Comparison of ENCODE assay signal across 8 cellular contexts in the genomic region with DNA sequence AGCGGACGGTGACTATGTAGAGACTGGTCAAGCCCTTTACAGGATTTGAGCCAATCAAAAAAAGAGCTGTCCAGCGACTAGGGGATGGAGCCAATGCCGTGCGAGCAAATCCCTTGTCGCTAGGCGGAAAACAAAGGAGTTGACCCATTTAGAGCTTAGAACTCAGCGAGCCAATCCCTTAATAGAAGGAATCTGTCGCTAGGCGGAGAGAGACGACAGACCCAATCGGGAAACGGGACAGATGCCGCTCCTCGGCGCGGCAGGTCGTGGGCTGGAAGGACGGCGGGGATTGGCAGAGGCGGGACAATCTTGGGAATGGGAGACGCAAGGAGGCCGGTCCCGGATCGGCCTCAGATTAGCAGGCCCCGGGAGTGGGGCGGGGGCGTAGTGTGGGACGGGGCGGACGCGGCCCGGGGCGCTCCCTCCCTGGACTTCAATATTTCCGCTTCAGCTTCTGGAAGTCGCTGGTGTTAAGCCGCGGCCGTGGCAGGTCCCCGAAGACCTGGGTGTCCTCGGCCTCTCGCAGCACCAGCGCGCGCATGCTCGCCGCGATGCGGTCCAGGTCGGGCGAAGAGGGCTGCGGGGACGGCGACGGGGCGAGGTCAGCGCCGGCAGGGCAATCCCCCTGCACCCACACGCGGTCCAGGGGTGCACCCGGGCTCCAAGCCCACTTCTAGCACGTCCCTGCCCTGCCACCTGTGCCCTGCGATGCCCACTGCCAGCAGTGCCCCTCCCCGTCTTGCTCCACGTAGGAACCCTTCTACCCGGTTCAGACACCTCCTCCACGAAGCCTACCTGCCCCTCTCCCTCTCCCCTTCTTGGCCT. TPM values are rescaled to one million over a fixed set of nuclear protein-coding genes. Genes with fewer than 3 reads are reported as not detected.
DNase-seq lines count a peak whose midpoint lies in the region; ATAC-seq and TF ChIP-seq lines count a peak whose summit lies in the region.

No MANE protein-coding gene starts in this region.

- no peaks in the 10 kb centered on the region for H3K27me3 ChIP-seq in spleen (replicated peaks in 1 of 7)

- H3K36me3 Mint-ChIP-seq in central memory CD8-positive, alpha-beta T cell (ENCODE audit: insufficient read depth): peaks cover 23% of the 10 kb centered on the region

- peak in 2 of 3 donors; percentile 21 to 57 for TF ChIP-seq POLR2A in spleen (IDR thresholded peaks at IDR 0.05)

- peaks cover 40% of the 10 kb centered on the region for H3K4me1 Mint-ChIP-seq in central memory CD8-positive, alpha-beta T cell

- peak overlapping the region; percentile 90 to 98 (median 95) for H3K27ac ChIP-seq in spleen

- no peaks in the 10 kb centered on the region for H3K9me3 Mint-ChIP-seq in central memory CD8-positive, alpha-beta T cell

- no peaks in the 10 kb centered on the region for H3K27me3 Mint-ChIP-seq in central memory CD8-positive, alpha-beta T cell

- intact Hi-C loops in spleen (cut with DNase I; ENCODE audit: low total_unique reads): no loop called here

- no peak overlapping the region for H3K4me3 Mint-ChIP-seq in central memory CD8-positive, alpha-beta T cell

- 0 to 3% (median 1%) methylated on average over 25 to 67 of the region's 67 CpGs for WGBS in spleen, 5 donors

- DNase-seq in AG09319 (ENCODE audit: extremely low read depth, low read depth) (peak; percentile 100), NCI-H345 treated with DMSO at 0.1 percent for 48 hours (lab: John Stamatoyannopoulos, UW; ENCODE audit: unreplicated experiment) (peak; percentile 96), iris pigment epithelial cell (ENCODE audit: low read depth) (peak; percentile 100), spleen (peak; percentile 96)
- peak; percentile 85 for DNase-seq in activated CD4-positive, CD25-positive, alpha-beta regulatory T cell treated with anti-CD3 and anti-CD28 coated beads, Interleukin-2, amount 50 U/mL, for 16 hours (ENCODE audit: low read depth, low spot score)
- peak; percentile 85 to 88 for DNase-seq in central memory CD8-positive, alpha-beta T cell (ENCODE audit: low spot score in 2 of 2)

- no peak overlapping the region for H3K27ac Mint-ChIP-seq in central memory CD8-positive, alpha-beta T cell (ENCODE audit: low read depth)

- no peaks in the 10 kb centered on the region for H3K9me3 ChIP-seq in spleen

- peak overlapping the region; percentile 48 to 93 (median 56) for H3K4me3 ChIP-seq in spleen

- H3K4me1 ChIP-seq in spleen: peaks cover 39 to 89% (median 58%) of the 10 kb centered on the region in 6 donors

- ATAC-seq in GM19025 (IDR thresholded peaks at IDR 0.05; ENCODE audit: low read depth, unreplicated experiment): peak; percentile 68
- ATAC-seq in HG03280 (IDR thresholded peaks at IDR 0.05; ENCODE audit: unreplicated experiment): peak; percentile 65
- peak; percentile 77 for ATAC-seq in central memory CD8-positive, alpha-beta T cell (replicated peaks; ENCODE audit: extremely low read depth, poor library complexity, severe bottlenecking)

- TF ChIP-seq CTCF in AG09319 (IDR thresholded peaks at IDR 0.05; ENCODE audit: low read depth, low read length) (no peak), spleen (IDR thresholded peaks at IDR 0.05 in 8 of 11, conservative IDR thresholded peaks at IDR 0.05 in 3 of 11) (peak in 6 of 11 experiments; percentile 5 to 48 (median 39))

- peaks cover 0 to 46% (median 5%) of the 10 kb centered on the region in 6 donors for H3K36me3 ChIP-seq in spleen

RNA-seq across cellular contexts. Expression of a gene that starts 2.3 kb away (rescaled TPM):
- 100 to 1,000 TPM in 5 of 7 donors, 10 to 100 TPM in 2; 80.9 to 203 (median 111) TPM for total RNA-seq in spleen
- polyA plus RNA-seq in spleen: 100 to 1,000 TPM in 1 of 3 donors, 10 to 100 TPM in 2; 36.6 to 135 (median 66.2) TPM

RNA-seq across cellular contexts. Expression of a gene that starts 7.5 kb away (rescaled TPM):
- total RNA-seq in spleen: 10 to 100 TPM in 6 of 7 donors, 1 to 10 TPM in 1; 8.7 to 27.8 (median 20.1) TPM
- 10 to 100 TPM; 11.6 to 24.8 (median 13.9) TPM for polyA plus RNA-seq in spleen

RNA-seq across cellular contexts. Expression of a gene that starts 7.8 kb away (rescaled TPM):
- 10 to 100 TPM; 26.8 to 53.5 (median 38.2) TPM for total RNA-seq in spleen
- 10 to 100 TPM; 20.8 to 39.8 (median 34.9) TPM for polyA plus RNA-seq in spleen

RNA-seq across cellular contexts. Expression of a gene that starts 18.7 kb away (rescaled TPM):
- 100 to 1,000 TPM in 3 of 7 donors, 10 to 100 TPM in 4; 69.6 to 127 (median 98.4) TPM for total RNA-seq in spleen
- 100 to 1,000 TPM in 1 of 3 donors, 10 to 100 TPM in 2; 61.4 to 120 (median 70.9) TPM for polyA plus RNA-seq in spleen

RNA-seq across cellular contexts. Expression of a gene that starts 27.0 kb away (rescaled TPM):
- total RNA-seq in spleen: 10 to 100 TPM in 1 of 7 donors, 1 to 10 TPM in 6; 1.1 to 20.2 (median 2.8) TPM
- polyA plus RNA-seq in spleen: 1 to 10 TPM; 3.9 to 9.3 (median 6.4) TPM

Comparison
In these comparisons a context has a peak if more than half of its experiments do, and no peak if none do; other contexts are left out.
1. Peak in every context shown above with its lines: DNase-seq, ATAC-seq, H3K4me3 ChIP-seq and H3K27ac ChIP-seq.